ENCODE assay signal across 19 cellular contexts in the genomic region with DNA sequence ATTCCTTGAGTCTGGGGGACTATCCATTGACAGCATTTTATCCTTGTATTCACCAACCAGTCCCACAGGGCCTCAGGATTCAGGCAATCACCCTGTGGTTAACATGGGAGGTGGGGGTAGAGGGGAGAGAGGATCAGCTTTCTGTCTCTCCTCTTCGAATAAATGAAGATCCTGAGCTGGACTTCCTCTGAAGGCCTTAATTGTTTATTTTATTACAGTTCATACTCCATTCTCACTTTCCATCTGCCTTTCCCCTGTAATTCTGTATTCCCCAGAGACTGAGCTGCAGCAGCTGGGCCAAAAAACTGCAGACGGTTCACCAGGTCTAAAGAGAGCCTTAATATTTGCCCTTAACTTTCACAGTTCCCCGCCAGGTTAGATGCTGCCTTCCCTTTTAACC. TPM values are rescaled to one million over a fixed set of nuclear protein-coding genes. Genes with fewer than 3 reads are reported as not detected.
DNase-seq lines count a peak whose midpoint lies in the region; ATAC-seq and TF ChIP-seq lines count a peak whose summit lies in the region.
"Had no signal": no experiment of that assay in that cellular context is flagged by ENCODE, and none has a peak within 500 bp of the region (broad histone marks: within the 10 kb centered on the region; RNA-seq: fewer than 3 reads in every experiment).

No MANE protein-coding gene starts in this region.

- no peak overlapping the region for H2AFZ ChIP-seq in neural progenitor cell (replicated peaks)

- peaks cover 56% of the 10 kb centered on the region for H3K36me3 Mint-ChIP-seq in neural progenitor cell
- H3K36me3 Mint-ChIP-seq: activated naive CD4-positive, alpha-beta T cell treated with anti-CD3 and anti-CD28 coated beads, Interleukin-2, amount 10 ng/mL, durations not matched to agents 7 days and 5 days; CD8-positive, alpha-beta memory T cell had no signal

- DNase-seq in DMS 273 (lab: John Stamatoyannopoulos, UW; ENCODE audit: unreplicated experiment) (peak; percentile 96), NCI-H128 (lab: John Stamatoyannopoulos, UW; ENCODE audit: unreplicated experiment) (peak; percentile 29), NCI-H69 (lab: John Stamatoyannopoulos, UW) (peak; percentile 91), fibroblast of villous mesenchyme (ENCODE audit: low read depth) (peak; percentile 10), T-helper 1 cell (no peak), neural progenitor cell (ENCODE audit: low spot score) (no peak)
- DNase-seq: activated CD4-positive, alpha-beta T cell treated with anti-CD3 and anti-CD28 coated beads for 36 hours; activated naive CD4-positive, alpha-beta T cell treated with anti-CD3 and anti-CD28 coated beads, Interleukin-2, amount 10 ng/mL, durations not matched to agents 7 days and 5 days; brain microvascular endothelial cell; CD8-positive, alpha-beta memory T cell; GOT3; heart right ventricle; islet precursor cell had no signal

- no peak overlapping the region for H3K4me3 Mint-ChIP-seq in neural progenitor cell
- H3K4me3 Mint-ChIP-seq: activated CD4-positive, alpha-beta T cell treated with anti-CD3 and anti-CD28 coated beads for 36 hours; activated naive CD4-positive, alpha-beta T cell treated with anti-CD3 and anti-CD28 coated beads, Interleukin-2, amount 10 ng/mL, durations not matched to agents 7 days and 5 days; CD8-positive, alpha-beta memory T cell had no signal

- H3K4me1 Mint-ChIP-seq in neural progenitor cell: peaks cover 45% of the 10 kb centered on the region

- peaks cover 20% of the 10 kb centered on the region for H3F3A ChIP-seq in neural progenitor cell (ENCODE audit: low read depth)

- H3K79me2 ChIP-seq in neural progenitor cell (ENCODE audit: low read depth): no peaks in the 10 kb centered on the region

- no peak overlapping the region for H3K27ac Mint-ChIP-seq in neural progenitor cell
- H3K27ac Mint-ChIP-seq: activated CD4-positive, alpha-beta T cell treated with anti-CD3 and anti-CD28 coated beads for 36 hours; activated naive CD4-positive, alpha-beta T cell treated with anti-CD3 and anti-CD28 coated beads, Interleukin-2, amount 10 ng/mL, durations not matched to agents 7 days and 5 days; CD8-positive, alpha-beta memory T cell had no signal

- H3K4me3 ChIP-seq in fibroblast of villous mesenchyme (ENCODE audit: low read depth, low read length) (no peak overlapping the region), neural progenitor cell (no peak overlapping the region)
- H3K4me3 ChIP-seq: heart right ventricle, SJSA1 had no signal

- no peaks in the 10 kb centered on the region for H3K27me3 Mint-ChIP-seq in neural progenitor cell (ENCODE audit: insufficient read depth, low read depth)
- H3K27me3 Mint-ChIP-seq: activated CD4-positive, alpha-beta T cell treated with anti-CD3 and anti-CD28 coated beads for 36 hours; activated naive CD4-positive, alpha-beta T cell treated with anti-CD3 and anti-CD28 coated beads, Interleukin-2, amount 10 ng/mL, durations not matched to agents 7 days and 5 days had no signal

- H3K9ac ChIP-seq in neural progenitor cell: no peak overlapping the region

- H3K27me3 ChIP-seq in neural progenitor cell: no peaks in the 10 kb centered on the region
- H3K27me3 ChIP-seq: brain microvascular endothelial cell, heart right ventricle, SJSA1 had no signal

- no peak for ATAC-seq in GM19397 (IDR thresholded peaks at IDR 0.05; ENCODE audit: unreplicated experiment)
- ATAC-seq in GM18519 (IDR thresholded peaks at IDR 0.05; ENCODE audit: low FRiP score, unreplicated experiment): no peak
- ATAC-seq: activated CD4-positive, alpha-beta T cell treated with anti-CD3 and anti-CD28 coated beads for 36 hours; heart right ventricle had no signal

- no peak overlapping the region for H3K27ac ChIP-seq in neural progenitor cell
- H3K27ac ChIP-seq: brain microvascular endothelial cell, heart right ventricle, SJSA1 had no signal

- no peaks in the 10 kb centered on the region for H3K9me3 ChIP-seq in neural progenitor cell (ENCODE audit: low read depth)
- H3K9me3 ChIP-seq: heart right ventricle, SJSA1 had no signal

- no peaks in the 10 kb centered on the region for H3K9me3 Mint-ChIP-seq in neural progenitor cell
- H3K9me3 Mint-ChIP-seq: activated naive CD4-positive, alpha-beta T cell treated with anti-CD3 and anti-CD28 coated beads, Interleukin-2, amount 10 ng/mL, durations not matched to agents 7 days and 5 days; CD8-positive, alpha-beta memory T cell had no signal

- no peak overlapping the region for H3K4me2 ChIP-seq in neural progenitor cell

- peaks cover 16% of the 10 kb centered on the region for H4K20me1 ChIP-seq in neural progenitor cell (ENCODE audit: low read depth)

- H3K36me3 ChIP-seq in neural progenitor cell: no peaks in the 10 kb centered on the region
- H3K36me3 ChIP-seq: brain microvascular endothelial cell, heart right ventricle, SJSA1 had no signal

- TF ChIP-seq CTCF in fibroblast of villous mesenchyme (IDR thresholded peaks at IDR 0.05; ENCODE audit: insufficient read depth, low read depth, low read length) (no peak), neural progenitor cell (IDR thresholded peaks at IDR 0.05) (no peak)

- no peaks in the 10 kb centered on the region for H3K4me1 ChIP-seq in neural progenitor cell

RNA-seq across cellular contexts. Expression of a gene that starts 11.9 kb away (rescaled TPM):
- total RNA-seq in fibroblast of villous mesenchyme (under 0.01 TPM in 1 of 2 replicates, not detected in the other), neural progenitor cell (ENCODE audit: low replicate concordance) (46.6 and 51.2 TPM in 2 replicates)
- total RNA-seq: CD8-positive, alpha-beta memory T cell; mesenteric fat pad; SJSA1; subcutaneous adipose tissue had no signal

RNA-seq across cellular contexts. Expression of a gene that starts 23.9 kb away (rescaled TPM):
- total RNA-seq in fibroblast of villous mesenchyme (not detected in 2 replicates), neural progenitor cell (ENCODE audit: low replicate concordance) (not detected in 2 replicates)
- total RNA-seq: activated CD4-positive, alpha-beta T cell treated with anti-CD3 and anti-CD28 coated beads for 36 hours; CD8-positive, alpha-beta memory T cell; heart right ventricle; M059J; mesenteric fat pad; SJSA1; subcutaneous adipose tissue had no signal

RNA-seq across cellular contexts. Expression of a gene that starts 31.8 kb away (rescaled TPM):
- total RNA-seq in fibroblast of villous mesenchyme: 20.3 and 38.0 TPM in 2 replicates
- 41.3 and 82.9 TPM in 2 replicates for total RNA-seq in neural progenitor cell (ENCODE audit: low replicate concordance)

Comparison
In these comparisons a context has a peak if more than half of its experiments do, and no peak if none do; other contexts are left out.
1. DNase-seq: peak in DMS 273 (single experiment), NCI-H128 (single experiment), NCI-H69 (single experiment) and fibroblast of villous mesenchyme (single experiment); none in T-helper 1 cell (0 of 5) and neural progenitor cell (single experiment).
2. RNA of a gene that starts 11.9 kb away (total RNA-seq): 46.6 to 51.2 TPM in neural progenitor cell; under 0.01 TPM in fibroblast of villous mesenchyme; every median in the first group is over 10 times any median in the second.